In genomic region chr6:36442083-36442670, GRCh38 we compare ENCODE assay signal across 8 cellular contexts.
A peak's percentile ranks its signal among the peaks of the same experiment; 100 is the strongest.
DNase-seq lines count a peak whose midpoint lies in the region; ATAC-seq and TF ChIP-seq lines count a peak whose summit lies in the region.

No MANE protein-coding gene starts in this region.

- H3K36me3 ChIP-seq in ACC112 (ENCODE audit: insufficient read depth, low read length) (peaks cover 4% of the 10 kb centered on the region; the same call in 1 of the 2 replicates), HUES6 (ENCODE audit: control insufficient read depth, insufficient read depth, low read length) (no peaks in the 10 kb centered on the region), mucosa of rectum (ENCODE audit: control insufficient read depth in 2 of 2, insufficient read depth in 2 of 2, low read length in 2 of 2) (no peaks in the 10 kb centered on the region)

- H3K4me3 ChIP-seq in ACC112 (ENCODE audit: low read depth, low read length) (peak overlapping the region; percentile 94), HUES6 (ENCODE audit: low read depth, low read length) (peak overlapping the region; percentile 91), cardiac fibroblast (replicated peaks in 1 of 2; ENCODE audit: low read depth in 2 of 2, low read length in 2 of 2) (peak overlapping the region; percentile 88 to 92), mucosa of rectum (ENCODE audit: low read length in 2 of 2) (peak overlapping the region; percentile 68 to 94)

- H3K27ac ChIP-seq in ACC112 (ENCODE audit: low read depth, low read length) (peak overlapping the region; percentile 99), HUES6 (ENCODE audit: low read depth, low read length) (peak overlapping the region; percentile 49; the same call in 1 of the 2 replicates), mucosa of rectum (ENCODE audit: low read depth in 2 of 2, low read length in 2 of 2) (peak overlapping the region; percentile 91 to 95)

- ATAC-seq in HG02870 (IDR thresholded peaks at IDR 0.05; ENCODE audit: unreplicated experiment), result no peak
- ATAC-seq in GM21515 (IDR thresholded peaks at IDR 0.05; ENCODE audit: unreplicated experiment), result no peak
- no peak for ATAC-seq in GM19324 (IDR thresholded peaks at IDR 0.05; ENCODE audit: low FRiP score, unreplicated experiment)
- ATAC-seq in HG02938 (IDR thresholded peaks at IDR 0.05; ENCODE audit: unreplicated experiment), result no peak

- DNase-seq in cardiac fibroblast (ENCODE audit: low read depth in 2 of 2), result no peak

- H3K79me2 ChIP-seq in ACC112 (ENCODE audit: control insufficient read depth, insufficient read depth, low read length, unreplicated experiment), result peaks cover 43% of the 10 kb centered on the region

- peaks cover 33% of the 10 kb centered on the region for H3K4me1 ChIP-seq in ACC112 (ENCODE audit: control insufficient read depth, insufficient read depth, low read length, unreplicated experiment)
- H3K4me1 ChIP-seq in HUES6 (ENCODE audit: control insufficient read depth, insufficient read depth, low read length), result peaks cover 22% of the 10 kb centered on the region
- peaks cover 13 to 23% of the 10 kb centered on the region in 2 donors for H3K4me1 ChIP-seq in mucosa of rectum (ENCODE audit: control insufficient read depth in 2 of 2, insufficient read depth in 2 of 2, low read length in 2 of 2)

- no peaks in the 10 kb centered on the region for H3K9me3 ChIP-seq in HUES6 (ENCODE audit: control insufficient read depth, insufficient read depth, low read depth, low read length)
- H3K9me3 ChIP-seq in mucosa of rectum (ENCODE audit: control insufficient read depth in 2 of 2, low read length in 2 of 2), result no peaks in the 10 kb centered on the region

- H3K9ac ChIP-seq in HUES6 (ENCODE audit: low read length) (peak overlapping the region; percentile 94), mucosa of rectum (ENCODE audit: low read depth in 1 of 2, low read length in 2 of 2) (peak overlapping the region; percentile 95 to 98)

- H3K27me3 ChIP-seq in ACC112 (ENCODE audit: insufficient read depth, low read length) (no peaks in the 10 kb centered on the region), HUES6 (ENCODE audit: control insufficient read depth, insufficient read depth, low read length) (no peaks in the 10 kb centered on the region), mucosa of rectum (ENCODE audit: control insufficient read depth in 2 of 2, insufficient read depth in 2 of 2, low read length in 2 of 2) (no peaks in the 10 kb centered on the region)

- H2AFZ ChIP-seq in ACC112 (ENCODE audit: low read length, unreplicated experiment), result peak overlapping the region; percentile 80

- TF ChIP-seq CTCF in cardiac fibroblast (IDR thresholded peaks at IDR 0.05; ENCODE audit: low read depth, low read length), result no peak

Comparison
In these comparisons a context has a peak if more than half of its experiments do, and no peak if none do; other contexts are left out.
1. H3K27ac ChIP-seq: peak in every context shown above with its lines; median percentile 99 in ACC112; 93 in mucosa of rectum; 49 in HUES6.